Comparison of ENCODE assay signal across 1 cellular context in the genomic region with DNA sequence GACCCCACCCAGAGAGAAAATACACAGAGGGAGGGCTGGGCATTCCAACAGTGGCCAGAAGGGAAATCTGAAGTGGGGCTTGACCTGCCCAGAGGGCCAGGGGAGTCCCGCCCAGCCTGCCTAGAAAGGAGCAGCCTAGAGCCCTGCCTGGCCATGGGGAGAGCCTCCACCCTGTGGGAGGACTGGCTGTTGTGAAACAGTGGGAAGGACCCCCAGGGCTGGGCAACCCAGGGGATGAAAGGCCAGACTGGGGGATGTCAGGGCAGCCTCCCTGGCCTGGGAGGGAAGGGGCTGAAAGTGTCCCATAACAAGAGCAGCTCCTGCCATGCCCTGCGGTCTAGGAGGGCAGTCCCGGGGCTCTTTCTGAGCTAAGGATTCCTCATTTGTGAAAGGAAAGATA.
TF ChIP-seq lines count a peak whose summit lies in the region.

No MANE protein-coding gene starts in this region.

TF ChIP-seq in WTC11, 78 proteins besides CTCF, POLR2A, EP300 and RAD21:
- TF ChIP-seq, protein P1, sequence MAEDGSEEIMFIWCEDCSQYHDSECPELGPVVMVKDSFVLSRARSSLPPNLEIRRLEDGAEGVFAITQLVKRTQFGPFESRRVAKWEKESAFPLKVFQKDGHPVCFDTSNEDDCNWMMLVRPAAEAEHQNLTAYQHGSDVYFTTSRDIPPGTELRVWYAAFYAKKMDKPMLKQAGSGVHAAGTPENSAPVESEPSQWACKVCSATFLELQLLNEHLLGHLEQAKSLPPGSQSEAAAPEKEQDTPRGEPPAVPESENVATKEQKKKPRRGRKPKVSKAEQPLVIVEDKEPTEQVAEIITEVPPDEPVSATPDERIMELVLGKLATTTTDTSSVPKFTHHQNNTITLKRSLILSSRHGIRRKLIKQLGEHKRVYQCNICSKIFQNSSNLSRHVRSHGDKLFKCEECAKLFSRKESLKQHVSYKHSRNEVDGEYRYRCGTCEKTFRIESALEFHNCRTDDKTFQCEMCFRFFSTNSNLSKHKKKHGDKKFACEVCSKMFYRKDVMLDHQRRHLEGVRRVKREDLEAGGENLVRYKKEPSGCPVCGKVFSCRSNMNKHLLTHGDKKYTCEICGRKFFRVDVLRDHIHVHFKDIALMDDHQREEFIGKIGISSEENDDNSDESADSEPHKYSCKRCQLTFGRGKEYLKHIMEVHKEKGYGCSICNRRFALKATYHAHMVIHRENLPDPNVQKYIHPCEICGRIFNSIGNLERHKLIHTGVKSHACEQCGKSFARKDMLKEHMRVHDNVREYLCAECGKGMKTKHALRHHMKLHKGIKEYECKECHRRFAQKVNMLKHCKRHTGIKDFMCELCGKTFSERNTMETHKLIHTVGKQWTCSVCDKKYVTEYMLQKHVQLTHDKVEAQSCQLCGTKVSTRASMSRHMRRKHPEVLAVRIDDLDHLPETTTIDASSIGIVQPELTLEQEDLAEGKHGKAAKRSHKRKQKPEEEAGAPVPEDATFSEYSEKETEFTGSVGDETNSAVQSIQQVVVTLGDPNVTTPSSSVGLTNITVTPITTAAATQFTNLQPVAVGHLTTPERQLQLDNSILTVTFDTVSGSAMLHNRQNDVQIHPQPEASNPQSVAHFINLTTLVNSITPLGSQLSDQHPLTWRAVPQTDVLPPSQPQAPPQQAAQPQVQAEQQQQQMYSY (CRISPR knock-in tag; IDR thresholded peaks at IDR 0.05), result peak; percentile 49; the same call in 1 of the 2 replicates
- TF ChIP-seq, protein P2, sequence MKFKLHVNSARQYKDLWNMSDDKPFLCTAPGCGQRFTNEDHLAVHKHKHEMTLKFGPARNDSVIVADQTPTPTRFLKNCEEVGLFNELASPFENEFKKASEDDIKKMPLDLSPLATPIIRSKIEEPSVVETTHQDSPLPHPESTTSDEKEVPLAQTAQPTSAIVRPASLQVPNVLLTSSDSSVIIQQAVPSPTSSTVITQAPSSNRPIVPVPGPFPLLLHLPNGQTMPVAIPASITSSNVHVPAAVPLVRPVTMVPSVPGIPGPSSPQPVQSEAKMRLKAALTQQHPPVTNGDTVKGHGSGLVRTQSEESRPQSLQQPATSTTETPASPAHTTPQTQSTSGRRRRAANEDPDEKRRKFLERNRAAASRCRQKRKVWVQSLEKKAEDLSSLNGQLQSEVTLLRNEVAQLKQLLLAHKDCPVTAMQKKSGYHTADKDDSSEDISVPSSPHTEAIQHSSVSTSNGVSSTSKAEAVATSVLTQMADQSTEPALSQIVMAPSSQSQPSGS (CRISPR knock-in tag; IDR thresholded peaks at IDR 0.05; ENCODE audit: borderline replicate concordance, low read depth), result no peak
- TF ChIP-seq EMX1 (CRISPR knock-in tag; IDR thresholded peaks at IDR 0.05), result no peak
